Comparison of ENCODE assay signal across 1 cellular context in genomic region chr1:9539829-9540550, GRCh38.
TF ChIP-seq lines count a peak whose summit lies in the region.

No MANE protein-coding gene starts in this region.

TF ChIP-seq in HepG2, 621 proteins besides CTCF, POLR2A, EP300 and RAD21 (continued from another document and continues in another):
- TF ChIP-seq, protein P1, sequence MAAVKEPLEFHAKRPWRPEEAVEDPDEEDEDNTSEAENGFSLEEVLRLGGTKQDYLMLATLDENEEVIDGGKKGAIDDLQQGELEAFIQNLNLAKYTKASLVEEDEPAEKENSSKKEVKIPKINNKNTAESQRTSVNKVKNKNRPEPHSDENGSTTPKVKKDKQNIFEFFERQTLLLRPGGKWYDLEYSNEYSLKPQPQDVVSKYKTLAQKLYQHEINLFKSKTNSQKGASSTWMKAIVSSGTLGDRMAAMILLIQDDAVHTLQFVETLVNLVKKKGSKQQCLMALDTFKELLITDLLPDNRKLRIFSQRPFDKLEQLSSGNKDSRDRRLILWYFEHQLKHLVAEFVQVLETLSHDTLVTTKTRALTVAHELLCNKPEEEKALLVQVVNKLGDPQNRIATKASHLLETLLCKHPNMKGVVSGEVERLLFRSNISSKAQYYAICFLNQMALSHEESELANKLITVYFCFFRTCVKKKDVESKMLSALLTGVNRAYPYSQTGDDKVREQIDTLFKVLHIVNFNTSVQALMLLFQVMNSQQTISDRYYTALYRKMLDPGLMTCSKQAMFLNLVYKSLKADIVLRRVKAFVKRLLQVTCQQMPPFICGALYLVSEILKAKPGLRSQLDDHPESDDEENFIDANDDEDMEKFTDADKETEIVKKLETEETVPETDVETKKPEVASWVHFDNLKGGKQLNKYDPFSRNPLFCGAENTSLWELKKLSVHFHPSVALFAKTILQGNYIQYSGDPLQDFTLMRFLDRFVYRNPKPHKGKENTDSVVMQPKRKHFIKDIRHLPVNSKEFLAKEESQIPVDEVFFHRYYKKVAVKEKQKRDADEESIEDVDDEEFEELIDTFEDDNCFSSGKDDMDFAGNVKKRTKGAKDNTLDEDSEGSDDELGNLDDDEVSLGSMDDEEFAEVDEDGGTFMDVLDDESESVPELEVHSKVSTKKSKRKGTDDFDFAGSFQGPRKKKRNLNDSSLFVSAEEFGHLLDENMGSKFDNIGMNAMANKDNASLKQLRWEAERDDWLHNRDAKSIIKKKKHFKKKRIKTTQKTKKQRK (IDR thresholded peaks at IDR 0.05; ENCODE audit: low read length): no peak
- TF ChIP-seq, protein P2, sequence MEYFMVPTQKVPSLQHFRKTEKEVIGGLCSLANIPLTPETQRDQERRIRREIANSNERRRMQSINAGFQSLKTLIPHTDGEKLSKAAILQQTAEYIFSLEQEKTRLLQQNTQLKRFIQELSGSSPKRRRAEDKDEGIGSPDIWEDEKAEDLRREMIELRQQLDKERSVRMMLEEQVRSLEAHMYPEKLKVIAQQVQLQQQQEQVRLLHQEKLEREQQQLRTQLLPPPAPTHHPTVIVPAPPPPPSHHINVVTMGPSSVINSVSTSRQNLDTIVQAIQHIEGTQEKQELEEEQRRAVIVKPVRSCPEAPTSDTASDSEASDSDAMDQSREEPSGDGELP (IDR thresholded peaks at IDR 0.05; ENCODE audit: borderline replicate concordance, low read depth): no peak
- TF ChIP-seq ZNF225 (CRISPR knock-in tag; IDR thresholded peaks at IDR 0.05): 0 out of 2 replicates have a peak, but pooled peaks have one; percentile 82
- TF ChIP-seq, protein P3, sequence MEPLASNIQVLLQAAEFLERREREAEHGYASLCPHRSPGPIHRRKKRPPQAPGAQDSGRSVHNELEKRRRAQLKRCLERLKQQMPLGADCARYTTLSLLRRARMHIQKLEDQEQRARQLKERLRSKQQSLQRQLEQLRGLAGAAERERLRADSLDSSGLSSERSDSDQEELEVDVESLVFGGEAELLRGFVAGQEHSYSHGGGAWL (CRISPR knock-in tag; IDR thresholded peaks at IDR 0.05): peak; percentile 47; the same call in 1 of the 2 replicates
- TF ChIP-seq, protein P4, sequence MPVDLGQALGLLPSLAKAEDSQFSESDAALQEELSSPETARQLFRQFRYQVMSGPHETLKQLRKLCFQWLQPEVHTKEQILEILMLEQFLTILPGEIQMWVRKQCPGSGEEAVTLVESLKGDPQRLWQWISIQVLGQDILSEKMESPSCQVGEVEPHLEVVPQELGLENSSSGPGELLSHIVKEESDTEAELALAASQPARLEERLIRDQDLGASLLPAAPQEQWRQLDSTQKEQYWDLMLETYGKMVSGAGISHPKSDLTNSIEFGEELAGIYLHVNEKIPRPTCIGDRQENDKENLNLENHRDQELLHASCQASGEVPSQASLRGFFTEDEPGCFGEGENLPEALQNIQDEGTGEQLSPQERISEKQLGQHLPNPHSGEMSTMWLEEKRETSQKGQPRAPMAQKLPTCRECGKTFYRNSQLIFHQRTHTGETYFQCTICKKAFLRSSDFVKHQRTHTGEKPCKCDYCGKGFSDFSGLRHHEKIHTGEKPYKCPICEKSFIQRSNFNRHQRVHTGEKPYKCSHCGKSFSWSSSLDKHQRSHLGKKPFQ (CRISPR knock-in tag; IDR thresholded peaks at IDR 0.05; ENCODE audit: insufficient replicate concordance): peak; percentile 22
- TF ChIP-seq RARA (CRISPR knock-in tag; IDR thresholded peaks at IDR 0.05): no peak
- TF ChIP-seq ZNF672 (CRISPR knock-in tag; IDR thresholded peaks at IDR 0.05): 0 out of 2 replicates have a peak, but pooled peaks have one; percentile 2
- peak; percentile 15 for TF ChIP-seq ASH2L (IDR thresholded peaks at IDR 0.05; ENCODE audit: insufficient read length, low read depth, low read length)
- TF ChIP-seq PAXIP1 (CRISPR knock-in tag; conservative IDR thresholded peaks at IDR 0.05): peak; percentile 36; the same call in 1 of the 2 replicates
- TF ChIP-seq HDAC2 (CRISPR knock-in tag; IDR thresholded peaks at IDR 0.05): 0 out of 2 replicates have a peak, but pooled peaks have one; percentile 13
- no peak for TF ChIP-seq ZSCAN22 (CRISPR knock-in tag; IDR thresholded peaks at IDR 0.05)
- TF ChIP-seq TFDP1 (CRISPR knock-in tag; IDR thresholded peaks at IDR 0.05; ENCODE audit: borderline replicate concordance): no peak
- TF ChIP-seq CREB1 (IDR thresholded peaks at IDR 0.05): no peak
- TF ChIP-seq CREB1 (CRISPR knock-in tag; IDR thresholded peaks at IDR 0.05): no peak
- TF ChIP-seq, protein P5, sequence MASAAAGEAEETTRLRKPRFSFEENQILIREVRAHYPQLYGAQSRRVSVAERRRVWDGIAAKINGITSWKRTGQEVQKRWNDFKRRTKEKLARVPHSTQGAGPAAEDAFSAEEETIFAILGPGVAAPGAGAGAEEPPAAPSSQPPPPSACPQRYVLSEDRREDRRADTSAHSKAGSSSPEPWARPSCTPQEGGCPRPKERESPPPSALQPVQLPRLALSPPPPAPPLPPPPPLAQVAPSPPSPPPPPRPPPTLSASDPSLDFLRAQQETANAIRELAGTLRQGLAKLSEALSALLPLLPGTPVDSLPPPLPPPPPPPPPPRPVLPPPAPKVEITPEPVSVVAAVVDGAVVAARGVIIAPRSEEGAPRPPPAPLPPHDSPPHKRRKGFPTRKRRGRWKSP (CRISPR knock-in tag; IDR thresholded peaks at IDR 0.05): peak; percentile 55; the same call in 1 of the 2 replicates
- TF ChIP-seq ZBTB38 (CRISPR knock-in tag; IDR thresholded peaks at IDR 0.05): no peak
- TF ChIP-seq ZNF292 (CRISPR knock-in tag; IDR thresholded peaks at IDR 0.05; ENCODE audit: borderline replicate concordance, low read depth): 0 out of 2 replicates have a peak, but pooled peaks have one; percentile 24
- no peak for TF ChIP-seq ZBTB14 (CRISPR knock-in tag; IDR thresholded peaks at IDR 0.05)
- 0 out of 2 replicates have a peak, but pooled peaks have one; percentile 20 for TF ChIP-seq IKZF5 (CRISPR knock-in tag; IDR thresholded peaks at IDR 0.05)
- TF ChIP-seq ZNF572 (CRISPR knock-in tag; IDR thresholded peaks at IDR 0.05): no peak
- TF ChIP-seq MYC (CRISPR knock-in tag; IDR thresholded peaks at IDR 0.05; ENCODE audit: borderline replicate concordance): peak; percentile 11; the same call in 1 of the 2 replicates
- TF ChIP-seq KAT7 (CRISPR knock-in tag; IDR thresholded peaks at IDR 0.05; ENCODE audit: borderline replicate concordance): peak; percentile 62; the same call in 1 of the 2 replicates
- TF ChIP-seq UBTF (CRISPR knock-in tag; IDR thresholded peaks at IDR 0.05): peak; percentile 75; the same call in 1 of the 2 replicates
- TF ChIP-seq PCBP1 (IDR thresholded peaks at IDR 0.05; ENCODE audit: borderline replicate concordance, low read depth, low read length): no peak
- TF ChIP-seq PATZ1 (CRISPR knock-in tag; IDR thresholded peaks at IDR 0.05): peak; percentile 78
- 0 out of 2 replicates have a peak, but pooled peaks have one; percentile 37 for TF ChIP-seq ZNF558 (CRISPR knock-in tag; IDR thresholded peaks at IDR 0.05; ENCODE audit: borderline replicate concordance)
